9 cellular contexts compared by ENCODE assay signal in the genomic region with DNA sequence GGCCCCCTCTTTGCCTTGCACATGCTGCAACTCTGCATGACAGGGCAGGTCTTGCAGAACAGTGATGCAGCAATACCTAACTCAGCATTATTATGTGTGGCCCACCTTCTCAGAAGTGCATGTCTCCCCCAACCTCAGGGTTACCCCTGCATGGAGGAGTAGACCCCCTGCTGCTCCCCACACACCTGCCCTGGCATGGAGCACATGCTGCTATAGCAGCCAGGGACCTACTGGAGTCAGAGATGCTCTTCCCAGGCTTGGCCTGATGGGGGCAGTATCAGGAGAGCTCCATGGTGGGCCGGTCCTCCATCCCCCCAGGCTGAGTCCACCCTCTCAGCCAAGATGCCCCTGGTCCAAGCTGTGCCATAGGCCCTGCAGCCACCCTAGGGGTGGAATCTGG. TPM values are rescaled to one million over a fixed set of nuclear protein-coding genes. Genes with fewer than 3 reads are reported as not detected.
DNase-seq lines count a peak whose midpoint lies in the region; FAIRE-seq and TF ChIP-seq lines count a peak whose summit lies in the region.
"Had no signal": no experiment of that assay in that cellular context is flagged by ENCODE, and none has a peak within 500 bp of the region (broad histone marks: within the 10 kb centered on the region; RNA-seq: fewer than 3 reads in every experiment).

No MANE protein-coding gene starts in this region.

- no peak overlapping the region for H3K27ac ChIP-seq in H1 (ENCODE audit: low read depth, low read length)
- no peak overlapping the region for H3K27ac ChIP-seq in smooth muscle cell (ENCODE audit: low read depth)

- H2BK15ac ChIP-seq in H1 (ENCODE audit: low read length): peak overlapping the region; percentile 92; the same call in 1 of the 2 replicates

- H3K79me1 ChIP-seq in H1 (ENCODE audit: low read depth, low read length): no peaks in the 10 kb centered on the region

- no peak for TF ChIP-seq EP300 in H1 (IDR thresholded peaks at IDR 0.05; ENCODE audit: borderline replicate concordance in 1 of 2, low read depth in 2 of 2, low read length in 2 of 2)

- H3K4me1 Mint-ChIP-seq in activated CD4-positive, alpha-beta memory T cell treated with anti-CD3 and anti-CD28 coated beads for 36 hours (ENCODE audit: low read depth): no peaks in the 10 kb centered on the region
- no peaks in the 10 kb centered on the region for H3K4me1 Mint-ChIP-seq in activated CD4-positive, alpha-beta memory T cell treated with anti-CD3 and anti-CD28 coated beads, Interleukin-2, amount 10 ng/mL, durations not matched to agents 7 days and 5 days

- H3K14ac ChIP-seq in H1 (ENCODE audit: insufficient read length): no peak overlapping the region

- H2BK5ac ChIP-seq in H1 (ENCODE audit: low read depth, low read length): peak overlapping the region; percentile 95; the same call in 1 of the 2 replicates

- POLR2A ChIA-PET in activated CD4-positive, alpha-beta memory T cell treated with anti-CD3 and anti-CD28 coated beads for 36 hours (lab: Charles Lee): no interaction called here
- POLR2A ChIA-PET in activated CD4-positive, alpha-beta memory T cell treated with anti-CD3 and anti-CD28 coated beads, Interleukin-2, amount 10 ng/mL, durations not matched to agents 7 days and 5 days (lab: Charles Lee): no interaction called here
- POLR2A ChIA-PET in H1 (lab: Charles Lee; ENCODE audit: partially characterized antibody): interaction anchor here (0.6 to 2.1 kb wide), 6 partner anchors 11 to 339 kb away, joined by 3 to 17 read pairs (median 4); a partner anchor contains a TSS

- H3K9me3 Mint-ChIP-seq in activated CD4-positive, alpha-beta memory T cell treated with anti-CD3 and anti-CD28 coated beads for 36 hours: no peaks in the 10 kb centered on the region
- no peaks in the 10 kb centered on the region for H3K9me3 Mint-ChIP-seq in activated CD4-positive, alpha-beta memory T cell treated with anti-CD3 and anti-CD28 coated beads, Interleukin-2, amount 10 ng/mL, durations not matched to agents 7 days and 5 days
- H3K9me3 Mint-ChIP-seq: T-cell had no signal

- no peaks in the 10 kb centered on the region for H3K36me3 Mint-ChIP-seq in activated CD4-positive, alpha-beta memory T cell treated with anti-CD3 and anti-CD28 coated beads for 36 hours
- H3K36me3 Mint-ChIP-seq in activated CD4-positive, alpha-beta memory T cell treated with anti-CD3 and anti-CD28 coated beads, Interleukin-2, amount 10 ng/mL, durations not matched to agents 7 days and 5 days (ENCODE audit: low read depth): no peaks in the 10 kb centered on the region
- H3K36me3 Mint-ChIP-seq: T-cell had no signal

- FAIRE-seq in H1 (lab: Jason Lieb, UNC): peak; percentile 76

- CTCF ChIA-PET in activated CD4-positive, alpha-beta memory T cell treated with anti-CD3 and anti-CD28 coated beads for 36 hours (lab: Charles Lee): interaction anchor here (0.7 to 1.3 kb wide), 7 partner anchors 12 to 345 kb away, joined by 3 to 5 read pairs (median 4); a partner anchor contains a TSS
- CTCF ChIA-PET in activated CD4-positive, alpha-beta memory T cell treated with anti-CD3 and anti-CD28 coated beads, Interleukin-2, amount 10 ng/mL, durations not matched to agents 7 days and 5 days (lab: Charles Lee): interaction anchor here (0.8 to 1.1 kb wide), 2 partner anchors 14 to 344 kb away, joined by 3 read pairs; no protein-coding TSS in a partner anchor
- CTCF ChIA-PET in H1 (lab: Charles Lee; ENCODE audit: partially characterized antibody): interaction anchor here (0.6 to 5.4 kb wide), 50 partner anchors 11 to 599 kb away, joined by 3 to 72 read pairs (median 4); a partner anchor contains a TSS

- in situ Hi-C loops in KBM-7 (cut with MboI; ENCODE audit: low pct_unique_long_range_greater_than_20kb, low sequenced_read_pairs): loop anchor here (25.0 kb wide), 1 partner anchor 333 kb away; no protein-coding TSS in a partner anchor

- no peaks in the 10 kb centered on the region for H3F3A ChIP-seq in smooth muscle cell (ENCODE audit: low read depth)

- intact Hi-C loops in activated CD4-positive, alpha-beta memory T cell treated with anti-CD3 and anti-CD28 coated beads for 36 hours (cut with micrococcal nuclease): no loop called here

- H3K9me3 ChIP-seq in H1 (ENCODE audit: insufficient read depth in 2 of 2, low read depth in 1 of 2, low read length in 1 of 2): no peaks in the 10 kb centered on the region
- H3K9me3 ChIP-seq in smooth muscle cell (replicated peaks; ENCODE audit: low read depth): no peaks in the 10 kb centered on the region

- H4K5ac ChIP-seq in H1 (ENCODE audit: insufficient read length, low read depth, low read length): no peak overlapping the region

- H3K4ac ChIP-seq in H1 (replicated peaks; ENCODE audit: insufficient read length, low read depth, low read length): no peak overlapping the region

- no peak overlapping the region for H3K56ac ChIP-seq in H1 (replicated peaks; ENCODE audit: insufficient read length, low read depth, low read length)

- H3K27ac Mint-ChIP-seq in activated CD4-positive, alpha-beta memory T cell treated with anti-CD3 and anti-CD28 coated beads for 36 hours: no peak overlapping the region
- H3K27ac Mint-ChIP-seq in activated CD4-positive, alpha-beta memory T cell treated with anti-CD3 and anti-CD28 coated beads, Interleukin-2, amount 10 ng/mL, durations not matched to agents 7 days and 5 days: no peak overlapping the region
- H3K27ac Mint-ChIP-seq: T-cell had no signal

- H3K4me3 ChIP-seq in H1 (ENCODE audit: extremely low read depth in 1 of 4, insufficient read depth in 2 of 4, low read depth in 3 of 4, low read length in 4 of 4): no peak overlapping the region
- H3K4me3 ChIP-seq in smooth muscle cell: no peak overlapping the region

- H3K4me1 ChIP-seq in H1 (replicated peaks in 1 of 4; ENCODE audit: control insufficient read depth in 3 of 4, insufficient read depth in 4 of 4, low read length in 3 of 4) (peaks cover 12 to 18% (median 16%) of the 10 kb centered on the region in 4 experiments), smooth muscle cell (ENCODE audit: low read depth) (peaks cover 8% of the 10 kb centered on the region)

- DNase-seq in activated CD4-positive, alpha-beta memory T cell treated with anti-CD3 and anti-CD28 coated beads for 36 hours: peak; percentile 30
- no peak for DNase-seq in activated CD4-positive, alpha-beta memory T cell treated with anti-CD3 and anti-CD28 coated beads, Interleukin-2, amount 10 ng/mL, durations not matched to agents 7 days and 5 days
- DNase-seq in KBM-7 (peak; percentile 15), H1 (ENCODE audit: low read depth in 1 of 2, low spot score in 2 of 2) (peak; percentile 34 to 90), smooth muscle cell (lab: John Stamatoyannopoulos, UW; ENCODE audit: unreplicated experiment) (no peak), NCI-H2107 treated with DMSO at 0.1 percent for 48 hours (lab: John Stamatoyannopoulos, UW; ENCODE audit: unreplicated experiment) (no peak), epidermal melanocyte (ENCODE audit: insufficient read length, low spot score) (no peak), NCI-H226 (no peak)
- DNase-seq: T-cell had no signal

- WGBS in H1 (ENCODE audit: extremely low coverage in 1 of 2, insufficient coverage in 1 of 2, insufficient read length in 1 of 2, insufficient replicate concordance in 2 of 2, low coverage in 1 of 2, low lambda C conversion rate in 2 of 2, missing lambda C conversion rate in 1 of 2), 2 experiments: 86% methylated on average over 1 of the region's 1 CpG; no CpG with 5 or more reads in 1 of the 2 experiments
- WGBS in smooth muscle cell (ENCODE audit: low lambda C conversion rate): 71% methylated on average over 1 of the region's 1 CpG

- H4K20me1 ChIP-seq in H1 (replicated peaks in 1 of 2; ENCODE audit: control insufficient read depth in 1 of 2, insufficient read depth in 2 of 2, low read length in 2 of 2) (no peaks in the 10 kb centered on the region), smooth muscle cell (ENCODE audit: low read depth) (no peaks in the 10 kb centered on the region)

- no peaks in the 10 kb centered on the region; the same call in 1 of the 2 replicates for H3K23me2 ChIP-seq in H1 (ENCODE audit: low read depth, low read length)

- no peak overlapping the region for H3K9ac ChIP-seq in H1 (replicated peaks in 1 of 4; ENCODE audit: extremely low read depth in 1 of 4, low read depth in 3 of 4, low read length in 3 of 4)
- no peak overlapping the region for H3K9ac ChIP-seq in smooth muscle cell (ENCODE audit: low read depth)

- H3K79me2 ChIP-seq in H1 (ENCODE audit: control insufficient read depth in 1 of 2, insufficient read depth in 2 of 2, low read length in 2 of 2): no peaks in the 10 kb centered on the region
- H3K79me2 ChIP-seq in smooth muscle cell (ENCODE audit: low read depth): no peaks in the 10 kb centered on the region

- no peaks in the 10 kb centered on the region for H3K36me3 ChIP-seq in H1 (ENCODE audit: control insufficient read depth in 2 of 4, insufficient read depth in 4 of 4, low read length in 3 of 4)
- no peaks in the 10 kb centered on the region for H3K36me3 ChIP-seq in smooth muscle cell (ENCODE audit: low read depth)

- H3K4me2 ChIP-seq in H1 (ENCODE audit: insufficient read depth in 1 of 2, low read depth in 2 of 2, low read length in 2 of 2) (no peak overlapping the region), smooth muscle cell (no peak overlapping the region)

- no peak overlapping the region for H4K8ac ChIP-seq in H1 (ENCODE audit: extremely low read depth, insufficient read depth, low read length)

- H3K18ac ChIP-seq in H1 (ENCODE audit: extremely low read depth, low read length): peak overlapping the region; percentile 55; the same call in 1 of the 2 replicates

- no peaks in the 10 kb centered on the region for H3K27me3 ChIP-seq in H1 (replicated peaks in 1 of 4; ENCODE audit: control insufficient read depth in 3 of 4, extremely low read depth in 1 of 4, insufficient read depth in 3 of 4, low read length in 3 of 4)
- no peaks in the 10 kb centered on the region for H3K27me3 ChIP-seq in smooth muscle cell (ENCODE audit: low read depth)

- H2AFZ ChIP-seq in H1 (ENCODE audit: low read length): no peak overlapping the region
- no peak overlapping the region for H2AFZ ChIP-seq in smooth muscle cell (ENCODE audit: low read depth)

- no peak for TF ChIP-seq POLR2A in H1 (IDR thresholded peaks at IDR 0.05; ENCODE audit: control extremely low read depth in 1 of 2, low read depth in 2 of 2, low read length in 2 of 2)

- H3K27me3 Mint-ChIP-seq in activated CD4-positive, alpha-beta memory T cell treated with anti-CD3 and anti-CD28 coated beads for 36 hours: peaks cover 3% of the 10 kb centered on the region
- peaks cover 2% of the 10 kb centered on the region for H3K27me3 Mint-ChIP-seq in activated CD4-positive, alpha-beta memory T cell treated with anti-CD3 and anti-CD28 coated beads, Interleukin-2, amount 10 ng/mL, durations not matched to agents 7 days and 5 days

- peak overlapping the region; percentile 80; the same call in 1 of the 2 replicates for H2BK20ac ChIP-seq in H1 (ENCODE audit: low read length)

- peak overlapping the region; percentile 99; the same call in 1 of the 2 replicates for H2BK12ac ChIP-seq in H1 (ENCODE audit: low read depth, low read length)

- TF ChIP-seq RAD21 in H1 (IDR thresholded peaks at IDR 0.05 in 1 of 2, conservative IDR thresholded peaks at IDR 0.05 in 1 of 2; ENCODE audit: low read depth in 2 of 2, low read length in 2 of 2): peak; percentile 64 to 81

- peak overlapping the region; percentile 75 for H4K91ac ChIP-seq in H1 (replicated peaks; ENCODE audit: insufficient read length, low read length)

- H3K4me3 Mint-ChIP-seq in activated CD4-positive, alpha-beta memory T cell treated with anti-CD3 and anti-CD28 coated beads for 36 hours: no peak overlapping the region
- no peak overlapping the region for H3K4me3 Mint-ChIP-seq in activated CD4-positive, alpha-beta memory T cell treated with anti-CD3 and anti-CD28 coated beads, Interleukin-2, amount 10 ng/mL, durations not matched to agents 7 days and 5 days
- H3K4me3 Mint-ChIP-seq: T-cell had no signal

- H2AK5ac ChIP-seq in H1 (ENCODE audit: low read depth, low read length): no peak overlapping the region

- H2BK120ac ChIP-seq in H1 (replicated peaks; ENCODE audit: low read depth, low read length): peak overlapping the region; percentile 16

- no peak overlapping the region for H3K23ac ChIP-seq in H1 (ENCODE audit: insufficient read length)

- TF ChIP-seq CTCF in H1 (IDR thresholded peaks at IDR 0.05; ENCODE audit: control extremely low read depth in 1 of 3, insufficient read depth in 1 of 3, low read depth in 1 of 3, low read length in 3 of 3) (peak; percentile 71 to 87 (median 81)), smooth muscle cell (IDR thresholded peaks at IDR 0.05; ENCODE audit: borderline replicate concordance, insufficient read depth, poor library complexity, severe bottlenecking) (peak; percentile 20)

RNA-seq across cellular contexts. Expression of a gene that starts 13.2 kb away (rescaled TPM):
- 10 to 100 TPM; 23.9 to 28.6 TPM for total RNA-seq in activated CD4-positive, alpha-beta memory T cell treated with anti-CD3 and anti-CD28 coated beads for 36 hours
- 10 to 100 TPM; 14.3 to 15.9 TPM for total RNA-seq in activated CD4-positive, alpha-beta memory T cell treated with anti-CD3 and anti-CD28 coated beads, Interleukin-2, amount 10 ng/mL, durations not matched to agents 7 days and 5 days
- total RNA-seq in H1 (2021; fragmentation: NEBNext Ultra II Directional; extraction: Animal tissue kit (Norgen Biotek cat#: 25700)): 143 and 149 TPM in 2 replicates
- polyA plus RNA-seq in H1 (2011; rRNA removed) (83.1 and 107 TPM in 2 replicates), smooth muscle cell (51.3 and 56.5 TPM in 2 replicates)
- polyA plus RNA-seq in H1 (2011; cell fraction: cytosol; rRNA removed): 127 TPM
- 58.0 TPM for polyA plus RNA-seq in H1 (2011; cell fraction: nucleus; rRNA removed)
- polyA plus RNA-seq in H1 (2012, experiment 1 of 2): 133 to 170 TPM (median 136 TPM) in 4 replicates
- 111 TPM for polyA plus RNA-seq in H1 (2012, experiment 2 of 2)
- 117 TPM for polyA plus RNA-seq in H1 (2013, experiment 1 of 2)
- 117 TPM for polyA plus RNA-seq in H1 (2013, experiment 2 of 2)
- polyA minus RNA-seq in H1 (2011; rRNA and poly(A)+ RNA removed): 114 and 131 TPM in 2 replicates
- polyA minus RNA-seq in H1 (2011; cell fraction: cytosol; rRNA and poly(A)+ RNA removed): 68.5 TPM
- polyA minus RNA-seq in H1 (2011; cell fraction: nucleus; rRNA and poly(A)+ RNA removed): 60.4 TPM
- total RNA-seq in smooth muscle cell: 53.3 and 58.3 TPM in 2 replicates

Comparison
In these comparisons a context has a peak if more than half of its experiments do, and no peak if none do; other contexts are left out.
1. DNase-seq: peak in activated CD4-positive, alpha-beta memory T cell treated with anti-CD3 and anti-CD28 coated beads for 36 hours (single experiment), KBM-7 (single experiment) and H1 (2 of 2); none in activated CD4-positive, alpha-beta memory T cell treated with anti-CD3 and anti-CD28 coated beads, Interleukin-2, amount 10 ng/mL, durations not matched to agents 7 days and 5 days (single experiment), smooth muscle cell (single experiment), NCI-H2107 treated with DMSO at 0.1 percent for 48 hours (single experiment), epidermal melanocyte (single experiment) and NCI-H226 (single experiment).